Comparison of ENCODE assay signal across 1 cellular context in genomic region chr20:44552568-44552949, GRCh38.
TF ChIP-seq lines count a peak whose summit lies in the region.

No MANE protein-coding gene starts in this region.

TF ChIP-seq in IMR-90, 13 proteins besides CTCF, POLR2A, EP300 and RAD21 (continued from another document):
- TF ChIP-seq, protein P1, sequence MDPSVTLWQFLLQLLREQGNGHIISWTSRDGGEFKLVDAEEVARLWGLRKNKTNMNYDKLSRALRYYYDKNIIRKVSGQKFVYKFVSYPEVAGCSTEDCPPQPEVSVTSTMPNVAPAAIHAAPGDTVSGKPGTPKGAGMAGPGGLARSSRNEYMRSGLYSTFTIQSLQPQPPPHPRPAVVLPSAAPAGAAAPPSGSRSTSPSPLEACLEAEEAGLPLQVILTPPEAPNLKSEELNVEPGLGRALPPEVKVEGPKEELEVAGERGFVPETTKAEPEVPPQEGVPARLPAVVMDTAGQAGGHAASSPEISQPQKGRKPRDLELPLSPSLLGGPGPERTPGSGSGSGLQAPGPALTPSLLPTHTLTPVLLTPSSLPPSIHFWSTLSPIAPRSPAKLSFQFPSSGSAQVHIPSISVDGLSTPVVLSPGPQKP (IDR thresholded peaks at IDR 0.05; ENCODE audit: borderline replicate concordance, low read depth, low read length): no peak
- TF ChIP-seq MXI1 (IDR thresholded peaks at IDR 0.05; ENCODE audit: borderline replicate concordance, low read depth, low read length) (no peak), MAFK (IDR thresholded peaks at IDR 0.05; ENCODE audit: low read depth, low read length) (no peak), FOS (IDR thresholded peaks at IDR 0.05; ENCODE audit: low read depth, low read length) (no peak), CEBPB (IDR thresholded peaks at IDR 0.05; ENCODE audit: low read depth, low read length) (no peak), USF2 (IDR thresholded peaks at IDR 0.05; ENCODE audit: low read depth, low read length) (no peak), CHD1 (IDR thresholded peaks at IDR 0.05; ENCODE audit: low read depth, low read length) (no peak), NFE2L2 (IDR thresholded peaks at IDR 0.05; ENCODE audit: low read depth, low read length) (no peak), RFX5 (IDR thresholded peaks at IDR 0.05; ENCODE audit: low read depth, low read length) (no peak)
